In the genomic region with DNA sequence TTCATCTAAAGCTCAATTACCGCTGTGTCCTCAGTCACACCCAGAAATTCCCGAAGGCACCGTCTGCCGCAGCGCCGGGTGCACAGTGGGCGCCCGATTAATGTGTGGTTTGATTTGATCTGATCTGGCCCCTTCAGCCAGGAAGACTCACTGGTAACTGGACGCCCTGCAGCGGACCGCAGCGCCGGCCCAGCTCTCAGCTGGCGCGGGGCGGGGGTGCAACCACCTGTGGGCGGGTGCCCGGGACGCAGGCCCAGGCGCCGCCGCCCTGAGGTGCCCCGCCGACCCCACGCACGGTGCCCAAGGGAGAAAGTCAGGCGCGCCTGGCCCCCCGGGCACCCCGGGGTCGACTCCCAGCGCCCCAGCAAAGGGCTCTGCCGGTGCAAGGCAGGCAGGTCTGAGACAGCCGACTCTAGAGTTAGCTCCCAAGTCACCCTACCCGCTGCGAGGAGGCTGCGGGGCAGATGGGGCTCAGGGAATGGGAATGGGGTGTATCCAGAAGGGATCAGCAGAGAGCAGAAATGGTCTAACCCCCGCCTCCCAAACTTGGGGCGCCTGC, we compare ENCODE assay signal across 9 cellular contexts.
DNase-seq lines count a peak whose midpoint lies in the region; ATAC-seq lines count a peak whose summit lies in the region.
"Had no signal": no experiment of that assay in that cellular context is flagged by ENCODE, and none has a peak within 500 bp of the region (broad histone marks: within the 10 kb centered on the region; RNA-seq: fewer than 3 reads in every experiment).

No MANE protein-coding gene starts in this region.

- ATAC-seq in stimulated activated naive CD8-positive, alpha-beta T cell treated with anti-CD3 and anti-CD28 coated beads, Interleukin-15, amount 100 ng/mL, for 72 hours = no peak

- no peaks in the 10 kb centered on the region for H3K36me3 ChIP-seq in iPS-18a (ENCODE audit: control insufficient read depth, low read depth, low read length)

- H3K27ac Mint-ChIP-seq in T-helper 2 cell treated with Interferon-gamma antibody and Interleukin-4, amounts not matched to agents 5 μg/mL and 100 μg/mL, for 36 hours = no peak overlapping the region
- H3K27ac Mint-ChIP-seq in stimulated activated naive CD8-positive, alpha-beta T cell treated with anti-CD3 and anti-CD28 coated beads, Interleukin-15, amount 100 ng/mL, for 72 hours = no peak overlapping the region

- peak overlapping the region; percentile 21 for H3K27ac ChIP-seq in iPS-18a (ENCODE audit: low read length)
- H3K27ac ChIP-seq: HL-60 had no signal

- H3K27me3 Mint-ChIP-seq in T-helper 2 cell treated with Interferon-gamma antibody and Interleukin-4, amounts not matched to agents 5 μg/mL and 100 μg/mL, for 36 hours (ENCODE audit: low read depth) = peaks cover 61% of the 10 kb centered on the region
- peaks cover 88% of the 10 kb centered on the region for H3K27me3 Mint-ChIP-seq in stimulated activated naive CD8-positive, alpha-beta T cell treated with anti-CD3 and anti-CD28 coated beads, Interleukin-15, amount 100 ng/mL, for 72 hours

- H3K4me3 Mint-ChIP-seq in T-helper 2 cell treated with Interferon-gamma antibody and Interleukin-4, amounts not matched to agents 5 μg/mL and 100 μg/mL, for 36 hours = peak overlapping the region; percentile 73
- H3K4me3 Mint-ChIP-seq in stimulated activated naive CD8-positive, alpha-beta T cell treated with anti-CD3 and anti-CD28 coated beads, Interleukin-15, amount 100 ng/mL, for 72 hours = peak overlapping the region; percentile 73 to 89

- H3K9me3 Mint-ChIP-seq in T-helper 2 cell treated with Interferon-gamma antibody and Interleukin-4, amounts not matched to agents 5 μg/mL and 100 μg/mL, for 36 hours = no peaks in the 10 kb centered on the region
- H3K9me3 Mint-ChIP-seq in stimulated activated naive CD8-positive, alpha-beta T cell treated with anti-CD3 and anti-CD28 coated beads, Interleukin-15, amount 100 ng/mL, for 72 hours = no peaks in the 10 kb centered on the region

- no peaks in the 10 kb centered on the region for H3K9me3 ChIP-seq in iPS-18a (ENCODE audit: control insufficient read depth, low read depth, low read length)

- H3K4me1 Mint-ChIP-seq in T-helper 2 cell treated with Interferon-gamma antibody and Interleukin-4, amounts not matched to agents 5 μg/mL and 100 μg/mL, for 36 hours (ENCODE audit: low read depth) = peaks cover 6% of the 10 kb centered on the region
- peaks cover 25% of the 10 kb centered on the region for H3K4me1 Mint-ChIP-seq in stimulated activated naive CD8-positive, alpha-beta T cell treated with anti-CD3 and anti-CD28 coated beads, Interleukin-15, amount 100 ng/mL, for 72 hours

- peak overlapping the region; percentile 64 for H3K4me3 ChIP-seq in iPS-18a (ENCODE audit: low read length)

- peaks cover 46% of the 10 kb centered on the region for H3K4me1 ChIP-seq in iPS-18a (ENCODE audit: control insufficient read depth, low read depth, low read length)

- no peaks in the 10 kb centered on the region for H3K36me3 Mint-ChIP-seq in T-helper 2 cell treated with Interferon-gamma antibody and Interleukin-4, amounts not matched to agents 5 μg/mL and 100 μg/mL, for 36 hours (ENCODE audit: low read depth)

- H3K9ac ChIP-seq in iPS-18a (ENCODE audit: low read length) = peak overlapping the region; percentile 58

- peaks cover 20% of the 10 kb centered on the region for H3K27me3 ChIP-seq in iPS-18a (ENCODE audit: control insufficient read depth, insufficient read depth, low read length)

- no peak for DNase-seq in T-helper 2 cell treated with Interferon-gamma antibody and Interleukin-4, amounts not matched to agents 5 μg/mL and 100 μg/mL, for 36 hours (ENCODE audit: low spot score)
- DNase-seq in T-helper 2 cell = no peak
- DNase-seq in activated T-cell treated with anti-CD3 and anti-CD28 coated beads, Interleukin-2, amount 50 U/mL, for 48 hours = peak; percentile 24 to 25
- DNase-seq in stimulated activated naive CD8-positive, alpha-beta T cell treated with anti-CD3 and anti-CD28 coated beads, Interleukin-15, amount 100 ng/mL, for 72 hours = no peak
- no peak for DNase-seq in HPDE6-E6E7 (ENCODE audit: extremely low spot score)
- DNase-seq in T1000 (lab: John Stamatoyannopoulos, UW) = no peak
- DNase-seq in CD1c-positive myeloid dendritic cell (ENCODE audit: extremely low spot score) = no peak

Comparison
In these comparisons a context has a peak if more than half of its experiments do, and no peak if none do; other contexts are left out.
1. DNase-seq: peak in activated T-cell treated with anti-CD3 and anti-CD28 coated beads, Interleukin-2, amount 50 U/mL, for 48 hours (2 of 2); none in T-helper 2 cell treated with Interferon-gamma antibody and Interleukin-4, amounts not matched to agents 5 μg/mL and 100 μg/mL, for 36 hours (single experiment), T-helper 2 cell (0 of 5), stimulated activated naive CD8-positive, alpha-beta T cell treated with anti-CD3 and anti-CD28 coated beads, Interleukin-15, amount 100 ng/mL, for 72 hours (0 of 2), HPDE6-E6E7 (single experiment), T1000 (single experiment) and CD1c-positive myeloid dendritic cell (single experiment).